ENCODE assay signal across 22 cellular contexts in the genomic region with DNA sequence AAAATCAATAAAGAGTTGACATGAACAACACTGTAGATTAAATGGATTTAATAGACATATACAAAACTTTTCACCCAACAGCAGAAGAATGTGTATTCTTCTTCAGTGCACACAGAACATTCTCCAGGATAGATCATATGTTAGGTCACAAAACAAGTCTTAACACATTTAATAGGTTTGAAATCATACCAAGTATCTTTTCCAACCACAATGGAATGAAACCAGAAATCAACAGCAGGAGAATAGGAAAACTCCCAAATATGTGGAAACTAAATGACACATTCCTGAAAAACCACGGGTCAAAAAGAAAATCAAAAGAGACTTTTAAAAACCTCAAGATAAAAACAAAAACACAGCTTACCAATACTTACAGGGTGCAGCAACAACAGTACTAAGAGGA.
A peak's percentile ranks its signal among the peaks of the same experiment; 100 is the strongest.
DNase-seq lines count a peak whose midpoint lies in the region; ATAC-seq, FAIRE-seq and TF ChIP-seq lines count a peak whose summit lies in the region.
"Had no signal": no experiment of that assay in that cellular context is flagged by ENCODE, and none has a peak within 500 bp of the region (broad histone marks: within the 10 kb centered on the region; RNA-seq: fewer than 3 reads in every experiment).

No MANE protein-coding gene starts in this region.

- peaks cover 2% of the 10 kb centered on the region for H3K9me3 ChIP-seq in keratinocyte (ENCODE audit: control insufficient read depth, low read depth, low read length)
- H3K9me3 ChIP-seq: prostate gland, testis had no signal

- intact Hi-C loops in Calu3 (cut with micrococcal nuclease; ENCODE audit: unreplicated experiment) = no loop called here

- no peaks in the 10 kb centered on the region for H3K27me3 Mint-ChIP-seq in Calu3 (ENCODE audit: unreplicated experiment)
- H3K27me3 Mint-ChIP-seq: activated naive CD8-positive, alpha-beta T cell treated with anti-CD3 and anti-CD28 coated beads, Interleukin-2, amount 50 U/mL, for 24 hours; naive thymus-derived CD4-positive, alpha-beta T cell had no signal

- H3K27ac Mint-ChIP-seq in Calu3 (ENCODE audit: unreplicated experiment) = no peak overlapping the region
- H3K27ac Mint-ChIP-seq: activated naive CD8-positive, alpha-beta T cell treated with anti-CD3 and anti-CD28 coated beads, Interleukin-2, amount 50 U/mL, for 24 hours; activated T-helper 1 cell treated with anti-CD3 and anti-CD28 coated beads, Interleukin-12 subunit alpha, Interleukin-12 subunit beta, Interleukin-2, Interleukin-4 antibody, amounts not matched to agents 30 ng/mL and 10 ng/mL and 1 ng/mL, durations not matched to agents 14 hours and 24 hours and 36 hours; endodermal cell; naive thymus-derived CD4-positive, alpha-beta T cell had no signal

- no peaks in the 10 kb centered on the region for H3K9me1 ChIP-seq in keratinocyte (ENCODE audit: control insufficient read depth, extremely low read depth, insufficient read depth, low read length)

- no TSS peak for BruUV-seq in Calu3 (replicated peaks; lab: Mats Ljungman, UMichigan)

- peak; percentile 86 for FAIRE-seq in keratinocyte (lab: Jason Lieb, UNC)

- H3K27me3 ChIP-seq in keratinocyte (ENCODE audit: control insufficient read depth, extremely low read depth, insufficient read depth, low read length) = no peaks in the 10 kb centered on the region
- H3K27me3 ChIP-seq: testis had no signal

- no peak overlapping the region for H3K9ac ChIP-seq in keratinocyte (ENCODE audit: control insufficient read depth, extremely low read depth, insufficient read depth, low read length)

- no peaks in the 10 kb centered on the region for H3K36me3 Mint-ChIP-seq in Calu3 (ENCODE audit: insufficient read depth, unreplicated experiment)
- H3K36me3 Mint-ChIP-seq: naive thymus-derived CD4-positive, alpha-beta T cell had no signal

- H2AFZ ChIP-seq in keratinocyte (ENCODE audit: control insufficient read depth, low read length) = peak overlapping the region; percentile 38

- no peak for ATAC-seq in GM21528 (IDR thresholded peaks at IDR 0.05; ENCODE audit: low FRiP score, unreplicated experiment)
- no peak for ATAC-seq in GM21367 (IDR thresholded peaks at IDR 0.05; ENCODE audit: unreplicated experiment)
- ATAC-seq: activated CD4-positive, CD25-positive, alpha-beta regulatory T cell treated with anti-CD3 and anti-CD28 coated beads, Interleukin-2, amount 50 U/mL, for 24 hours; activated naive CD8-positive, alpha-beta T cell treated with anti-CD3 and anti-CD28 coated beads, Interleukin-2, amount 50 U/mL, for 24 hours; HCT116; naive thymus-derived CD4-positive, alpha-beta T cell had no signal

- H3K36me3 ChIP-seq in keratinocyte (ENCODE audit: control insufficient read depth in 2 of 2, extremely low read depth in 1 of 2, insufficient read depth in 2 of 2, low read length in 2 of 2) = no peaks in the 10 kb centered on the region
- H3K36me3 ChIP-seq: prostate gland had no signal

- H3K4me1 Mint-ChIP-seq in Calu3 (ENCODE audit: low read depth, unreplicated experiment) = no peaks in the 10 kb centered on the region
- H3K4me1 Mint-ChIP-seq: naive thymus-derived CD4-positive, alpha-beta T cell had no signal

- H3K4me3 ChIP-seq in choroid plexus epithelial cell (ENCODE audit: low read depth, low read length) (no peak overlapping the region), keratinocyte (ENCODE audit: control insufficient read depth in 2 of 3, extremely low read depth in 1 of 3, insufficient read depth in 2 of 3, low read depth in 1 of 3, low read length in 3 of 3) (no peak overlapping the region)
- H3K4me3 ChIP-seq: lung, prostate gland, testis had no signal

- H3K79me2 ChIP-seq in keratinocyte (ENCODE audit: control insufficient read depth, insufficient read depth, low read length) = no peaks in the 10 kb centered on the region

- peaks cover 7% of the 10 kb centered on the region for H3K9me3 Mint-ChIP-seq in Calu3 (ENCODE audit: low read depth, unreplicated experiment)

- CTCF ChIA-PET in Calu3 (lab: Charles Lee) = interaction anchor here (0.6 kb wide), 1 partner anchor 51 kb away, joined by 3 read pairs; no protein-coding TSS in a partner anchor

- peak overlapping the region; percentile 38 for H3K27ac ChIP-seq in keratinocyte (ENCODE audit: control insufficient read depth, insufficient read depth, low read length)
- H3K27ac ChIP-seq: prostate gland, testis had no signal

- dilution Hi-C loops in keratinocyte (cut with MboI; ENCODE audit: extremely low pct_ligation_motif_present, low sequenced_read_pairs) = no loop called here

- TF ChIP-seq CTCF in choroid plexus epithelial cell (conservative IDR thresholded peaks at IDR 0.05; ENCODE audit: low read depth, low read length) = no peak
- no peak for TF ChIP-seq CTCF in keratinocyte (optimal IDR thresholded peaks at IDR 0.05 in 1 of 3, IDR thresholded peaks at IDR 0.05 in 1 of 3, conservative IDR thresholded peaks at IDR 0.05 in 1 of 3; ENCODE audit: extremely low read depth in 1 of 3, insufficient read depth in 2 of 3, low read length in 3 of 3)
- no peak for TF ChIP-seq CTCF in Calu3 (IDR thresholded peaks at IDR 0.05; ENCODE audit: unreplicated experiment)

- DNase-seq in DMS114 treated with DMSO at 0.1 percent for 48 hours (lab: John Stamatoyannopoulos, UW; ENCODE audit: unreplicated experiment) (peak; percentile 33), NCI-H226 (peak; percentile 41), choroid plexus epithelial cell (ENCODE audit: low read depth) (peak; percentile 47), keratinocyte (ENCODE audit: low read depth, low spot score) (no peak), Calu3 (no peak), GDM1 (lab: John Stamatoyannopoulos, UW) (no peak)
- DNase-seq: activated naive CD8-positive, alpha-beta T cell treated with anti-CD3 and anti-CD28 coated beads, Interleukin-2, amount 50 U/mL, for 24 hours; endodermal cell; GF-D8; glutamatergic neuron; naive thymus-derived CD4-positive, alpha-beta T cell; NCI-H2029 treated with DMSO at 0.1 percent for 48 hours; NCI-H524; T1000; testis had no signal

- no peak overlapping the region for H3K4me3 Mint-ChIP-seq in Calu3 (ENCODE audit: low read depth, unreplicated experiment)
- H3K4me3 Mint-ChIP-seq: activated naive CD8-positive, alpha-beta T cell treated with anti-CD3 and anti-CD28 coated beads, Interleukin-2, amount 50 U/mL, for 24 hours; activated T-helper 1 cell treated with anti-CD3 and anti-CD28 coated beads, Interleukin-12 subunit alpha, Interleukin-12 subunit beta, Interleukin-2, Interleukin-4 antibody, amounts not matched to agents 30 ng/mL and 10 ng/mL and 1 ng/mL, durations not matched to agents 14 hours and 24 hours and 36 hours; endodermal cell had no signal

- H3K4me1 ChIP-seq in keratinocyte (ENCODE audit: control insufficient read depth, extremely low read depth, insufficient read depth, low read length) = peaks cover 12% of the 10 kb centered on the region
- H3K4me1 ChIP-seq: prostate gland, testis had no signal

- H3K4me2 ChIP-seq in keratinocyte (ENCODE audit: control insufficient read depth, extremely low read depth, insufficient read depth, low read depth, low read length) = peak overlapping the region; percentile 53

- no peaks in the 10 kb centered on the region for H4K20me1 ChIP-seq in keratinocyte (ENCODE audit: control insufficient read depth, extremely low read depth, insufficient read depth, low read length)

Comparison
In these comparisons a context has a peak if more than half of its experiments do, and no peak if none do; other contexts are left out.
1. DNase-seq: peak in DMS114 treated with DMSO at 0.1 percent for 48 hours (single experiment), NCI-H226 (single experiment) and choroid plexus epithelial cell (single experiment); none in keratinocyte (single experiment), Calu3 (single experiment) and GDM1 (single experiment).